8 cellular contexts compared by ENCODE assay signal in genomic region chr1:85576256-85576641, GRCh38. TPM values are rescaled to one million over a fixed set of nuclear protein-coding genes. Genes with fewer than 3 reads are reported as not detected.
DNase-seq lines count a peak whose midpoint lies in the region; ATAC-seq and TF ChIP-seq lines count a peak whose summit lies in the region.

No MANE protein-coding gene starts in this region.

- no peaks in the 10 kb centered on the region for H3F3A ChIP-seq in SU-DHL-6 (ENCODE audit: insufficient read depth)

- H2AFZ ChIP-seq in SU-DHL-6 (ENCODE audit: low read depth, low read length, severe bottlenecking): peak overlapping the region; percentile 55

- H3K79me2 ChIP-seq in SU-DHL-6 (ENCODE audit: insufficient read depth, low read length): no peaks in the 10 kb centered on the region

- H3K36me3 ChIP-seq in SU-DHL-6 (ENCODE audit: low read length): no peaks in the 10 kb centered on the region
- no peaks in the 10 kb centered on the region for H3K36me3 ChIP-seq in psoas muscle (ENCODE audit: insufficient read depth in 1 of 2, low read depth in 1 of 2)

- no peak for DNase-seq in fibroblast of pulmonary artery (ENCODE audit: low read depth)
- no peak for DNase-seq in psoas muscle
- DNase-seq in NCI-H748 treated with DMSO at 0.1 percent for 48 hours (lab: John Stamatoyannopoulos, UW): no peak
- no peak for DNase-seq in SHP77 (lab: John Stamatoyannopoulos, UW)

- H3K27me3 ChIP-seq in SU-DHL-6 (ENCODE audit: low read length) (no peaks in the 10 kb centered on the region), psoas muscle (ENCODE audit: insufficient read depth in 3 of 3, low read length in 2 of 3) (no peaks in the 10 kb centered on the region)

- H3K9ac ChIP-seq in SU-DHL-6 (ENCODE audit: low read length): peak overlapping the region; percentile 46

- ATAC-seq in psoas muscle: peak in 3 of 4 donors; percentile 0
- no peak for ATAC-seq in HG03469 (IDR thresholded peaks at IDR 0.05; ENCODE audit: unreplicated experiment)
- no peak for ATAC-seq in HG02798 (IDR thresholded peaks at IDR 0.05; ENCODE audit: poor library complexity, unreplicated experiment)

- peak overlapping the region; percentile 56 for H3K4me2 ChIP-seq in SU-DHL-6 (ENCODE audit: low read depth, low read length, poor library complexity, severe bottlenecking)

- no peaks in the 10 kb centered on the region for H3K9me2 ChIP-seq in SU-DHL-6 (replicated peaks; ENCODE audit: insufficient read depth, low read length)

- H3K27ac ChIP-seq in SU-DHL-6 (ENCODE audit: low read depth, low read length): no peak overlapping the region
- H3K27ac ChIP-seq in psoas muscle: peak overlapping the region; percentile 96

- H3K4me1 ChIP-seq in psoas muscle: peaks cover 7% of the 10 kb centered on the region

- H4K20me1 ChIP-seq in SU-DHL-6 (ENCODE audit: low read depth, low read length): no peaks in the 10 kb centered on the region

- 2 to 7% (median 3%) methylated on average over 16 of the region's 16 CpGs for WGBS in psoas muscle, 3 donors

- TF ChIP-seq CTCF in SU-DHL-6 (IDR thresholded peaks at IDR 0.05; ENCODE audit: insufficient read depth, low read length, poor library complexity, severe bottlenecking): no peak
- TF ChIP-seq CTCF in fibroblast of pulmonary artery (IDR thresholded peaks at IDR 0.05; ENCODE audit: low read length, missing control alignments): no peak
- TF ChIP-seq CTCF in psoas muscle (IDR thresholded peaks at IDR 0.05): no peak

- intact Hi-C loops in psoas muscle (cut with DNase I): loop anchor here in 1 of 2 donors (2.0 kb wide), 1 partner anchor 267 kb away; no protein-coding TSS in a partner anchor

- H3K4me3 ChIP-seq in GM08714 (ENCODE audit: low read length) (peak overlapping the region; percentile 61; the same call in 1 of the 2 replicates), SU-DHL-6 (ENCODE audit: insufficient read depth, low read length, poor library complexity, severe bottlenecking) (peak overlapping the region; percentile 56), fibroblast of pulmonary artery (replicated peaks; ENCODE audit: low read depth, low read length) (peak overlapping the region; percentile 82), psoas muscle (peak overlapping the region; percentile 76)

- H3K9me3 ChIP-seq in SU-DHL-6 (ENCODE audit: insufficient read depth, low read length) (no peaks in the 10 kb centered on the region), psoas muscle (no peaks in the 10 kb centered on the region)

RNA-seq across cellular contexts. Expression of gene CCN1, which starts 4.3 kb away (rescaled TPM):
- total RNA-seq in psoas muscle: 100 to 1,000 TPM in 2 of 4 donors, 10 to 100 TPM in 2; 43.3 to 171 (median 103) TPM
- polyA plus RNA-seq in psoas muscle: 10 to 100 TPM in 2 of 3 donors, 1 to 10 TPM in 1; 10.0 to 21.6 (median 20.5) TPM

Comparison
In these comparisons a context has a peak if more than half of its experiments do, and no peak if none do; other contexts are left out.
1. ATAC-seq: peak in psoas muscle (3 of 4); none in HG03469 (single experiment) and HG02798 (single experiment).
2. Peak in every context shown above with its lines, with median percentiles within 50 percentile points of each other: H3K4me3 ChIP-seq.